In genomic region chr3:39114456-39114855, GRCh38 we compare ENCODE assay signal across 25 cellular contexts.
"Had no signal": no experiment of that assay in that cellular context is flagged by ENCODE, and none has a peak within 500 bp of the region (broad histone marks: within the 10 kb centered on the region; RNA-seq: fewer than 3 reads in every experiment).

No MANE protein-coding gene starts in this region.

- H3K9me3 Mint-ChIP-seq: activated CD4-positive, alpha-beta memory T cell treated with anti-CD3 and anti-CD28 coated beads for 36 hours; activated naive CD4-positive, alpha-beta T cell treated with anti-CD3 and anti-CD28 coated beads, Interleukin-2, amount 50 U/mL, for 72 hours; activated T-cell treated with anti-CD3 and anti-CD28 coated beads, Interleukin-2, amount 50 U/mL, for 72 hours; central memory CD8-positive, alpha-beta T cell; dendritic cell treated with granulocyte-macrophage colony-stimulating factor and Interleukin-4, amounts not matched to agents 40 ng/mL and 50 ng/mL, for 4 days; mesothelial cell of epicardium; naive B cell; neural crest cell; stimulated activated naive CD8-positive, alpha-beta T cell treated with anti-CD3 and anti-CD28 coated beads, Interleukin-15, Interleukin-2, amounts not matched to agents 100 ng/mL and 50 ng/mL, for 24 hours had no signal

- H3K27me3 Mint-ChIP-seq: activated CD4-positive, alpha-beta memory T cell treated with anti-CD3 and anti-CD28 coated beads for 36 hours; central memory CD8-positive, alpha-beta T cell; naive B cell; stimulated activated naive CD8-positive, alpha-beta T cell treated with anti-CD3 and anti-CD28 coated beads, Interleukin-15, Interleukin-2, amounts not matched to agents 100 ng/mL and 50 ng/mL, for 24 hours had no signal

- H3K27me3 ChIP-seq: breast epithelium, esophagus squamous epithelium, pancreas had no signal

- H3K4me1 ChIP-seq: breast epithelium, esophagus squamous epithelium, pancreas, psoas muscle had no signal

- ATAC-seq: activated CD4-positive, CD25-positive, alpha-beta regulatory T cell treated with anti-CD3 and anti-CD28 coated beads, Interleukin-2, amount 50 U/mL, for 24 hours; activated naive CD4-positive, alpha-beta T cell treated with anti-CD3 and anti-CD28 coated beads, Interleukin-2, amount 50 U/mL, for 72 hours; activated T-cell treated with anti-CD3 and anti-CD28 coated beads, Interleukin-2, amount 50 U/mL, for 72 hours; left ventricle myocardium superior; pancreas; psoas muscle had no signal

- DNase-seq: activated CD4-positive, alpha-beta memory T cell treated with anti-CD3 and anti-CD28 coated beads for 36 hours; activated CD4-positive, alpha-beta T cell treated with anti-CD3 and anti-CD28 coated beads for 48 hours; activated naive CD4-positive, alpha-beta T cell; activated T-cell treated with anti-CD3 and anti-CD28 coated beads, Interleukin-2, amount 50 U/mL, for 72 hours; esophagus squamous epithelium; foreskin melanocyte; left ventricle myocardium superior; naive B cell; nucleus accumbens; pancreas; psoas muscle; stimulated activated CD4-positive, alpha-beta T cell treated with anti-CD3 and anti-CD28 coated beads, Interleukin-15, amount 100 ng/mL, for 24 hours; trophoblast cell had no signal

- H3K27ac ChIP-seq: breast epithelium, epithelial cell of prostate, esophagus squamous epithelium, pancreas, psoas muscle, thoracic aorta, VCaP had no signal

- H3K9me3 ChIP-seq: breast epithelium, esophagus squamous epithelium, pancreas, psoas muscle, thoracic aorta had no signal

- H3K4me3 ChIP-seq: breast epithelium, esophagus squamous epithelium, pancreas, psoas muscle, smooth muscle cell, thoracic aorta had no signal

- H3K4me3 Mint-ChIP-seq: activated CD4-positive, alpha-beta memory T cell treated with anti-CD3 and anti-CD28 coated beads for 36 hours; activated T-cell treated with anti-CD3 and anti-CD28 coated beads, Interleukin-2, amount 50 U/mL, for 72 hours; central memory CD8-positive, alpha-beta T cell; dendritic cell treated with granulocyte-macrophage colony-stimulating factor and Interleukin-4, amounts not matched to agents 40 ng/mL and 50 ng/mL, for 4 days; mesothelial cell of epicardium; naive B cell; neural crest cell; stimulated activated naive CD8-positive, alpha-beta T cell treated with anti-CD3 and anti-CD28 coated beads, Interleukin-15, Interleukin-2, amounts not matched to agents 100 ng/mL and 50 ng/mL, for 24 hours had no signal

- H3K27ac Mint-ChIP-seq: activated CD4-positive, alpha-beta memory T cell treated with anti-CD3 and anti-CD28 coated beads for 36 hours; activated naive CD4-positive, alpha-beta T cell treated with anti-CD3 and anti-CD28 coated beads, Interleukin-2, amount 50 U/mL, for 72 hours; activated T-cell treated with anti-CD3 and anti-CD28 coated beads, Interleukin-2, amount 50 U/mL, for 72 hours; dendritic cell treated with granulocyte-macrophage colony-stimulating factor and Interleukin-4, amounts not matched to agents 40 ng/mL and 50 ng/mL, for 4 days; mesothelial cell of epicardium; stimulated activated naive CD8-positive, alpha-beta T cell treated with anti-CD3 and anti-CD28 coated beads, Interleukin-15, Interleukin-2, amounts not matched to agents 100 ng/mL and 50 ng/mL, for 24 hours had no signal

- H3K4me1 Mint-ChIP-seq: mesothelial cell of epicardium, neural crest cell had no signal

- H3K36me3 Mint-ChIP-seq: activated CD4-positive, alpha-beta memory T cell treated with anti-CD3 and anti-CD28 coated beads for 36 hours; activated naive CD4-positive, alpha-beta T cell treated with anti-CD3 and anti-CD28 coated beads, Interleukin-2, amount 50 U/mL, for 72 hours; mesothelial cell of epicardium had no signal

- H3K36me3 ChIP-seq: breast epithelium, pancreas, thoracic aorta had no signal
